In genomic region chr2:70790079-70790963, GRCh38 we compare ENCODE assay signal across 1 cellular context.
A peak's percentile ranks its signal among the peaks of the same experiment; 100 is the strongest.
TF ChIP-seq lines count a peak whose summit lies in the region.

A gene with protein sequence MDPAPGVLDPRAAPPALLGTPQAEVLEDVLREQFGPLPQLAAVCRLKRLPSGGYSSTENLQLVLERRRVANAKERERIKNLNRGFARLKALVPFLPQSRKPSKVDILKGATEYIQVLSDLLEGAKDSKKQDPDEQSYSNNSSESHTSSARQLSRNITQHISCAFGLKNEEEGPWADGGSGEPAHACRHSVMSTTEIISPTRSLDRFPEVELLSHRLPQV (minus strand): TSS chr2:70790643. CDS start chr2:70790638, 5 bp downstream.

TF ChIP-seq in HepG2, 621 proteins besides CTCF, POLR2A, EP300 and RAD21 (continued from another document):
- TF ChIP-seq, protein P1, sequence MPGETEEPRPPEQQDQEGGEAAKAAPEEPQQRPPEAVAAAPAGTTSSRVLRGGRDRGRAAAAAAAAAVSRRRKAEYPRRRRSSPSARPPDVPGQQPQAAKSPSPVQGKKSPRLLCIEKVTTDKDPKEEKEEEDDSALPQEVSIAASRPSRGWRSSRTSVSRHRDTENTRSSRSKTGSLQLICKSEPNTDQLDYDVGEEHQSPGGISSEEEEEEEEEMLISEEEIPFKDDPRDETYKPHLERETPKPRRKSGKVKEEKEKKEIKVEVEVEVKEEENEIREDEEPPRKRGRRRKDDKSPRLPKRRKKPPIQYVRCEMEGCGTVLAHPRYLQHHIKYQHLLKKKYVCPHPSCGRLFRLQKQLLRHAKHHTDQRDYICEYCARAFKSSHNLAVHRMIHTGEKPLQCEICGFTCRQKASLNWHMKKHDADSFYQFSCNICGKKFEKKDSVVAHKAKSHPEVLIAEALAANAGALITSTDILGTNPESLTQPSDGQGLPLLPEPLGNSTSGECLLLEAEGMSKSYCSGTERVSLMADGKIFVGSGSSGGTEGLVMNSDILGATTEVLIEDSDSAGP (CRISPR knock-in tag; IDR thresholded peaks at IDR 0.05; ENCODE audit: borderline replicate concordance), result 0 out of 2 replicates have a peak, but pooled peaks have one; percentile 32
- TF ChIP-seq EED (CRISPR knock-in tag; IDR thresholded peaks at IDR 0.05) (0 out of 2 replicates have a peak, but pooled peaks have one; percentile 7), SNAPC5 (CRISPR knock-in tag; IDR thresholded peaks at IDR 0.05; ENCODE audit: borderline replicate concordance) (no peak), KDM4B (CRISPR knock-in tag; IDR thresholded peaks at IDR 0.05) (no peak), RXRA (CRISPR knock-in tag; IDR thresholded peaks at IDR 0.05) (no peak), ZFP62 (CRISPR knock-in tag; IDR thresholded peaks at IDR 0.05) (0 out of 2 replicates have a peak, but pooled peaks have one; percentile 36), HOXA3 (CRISPR knock-in tag; IDR thresholded peaks at IDR 0.05) (peak; percentile 22; the same call in 1 of the 2 replicates), CCDC6 (CRISPR knock-in tag; IDR thresholded peaks at IDR 0.05) (no peak)
- TF ChIP-seq, protein P2, sequence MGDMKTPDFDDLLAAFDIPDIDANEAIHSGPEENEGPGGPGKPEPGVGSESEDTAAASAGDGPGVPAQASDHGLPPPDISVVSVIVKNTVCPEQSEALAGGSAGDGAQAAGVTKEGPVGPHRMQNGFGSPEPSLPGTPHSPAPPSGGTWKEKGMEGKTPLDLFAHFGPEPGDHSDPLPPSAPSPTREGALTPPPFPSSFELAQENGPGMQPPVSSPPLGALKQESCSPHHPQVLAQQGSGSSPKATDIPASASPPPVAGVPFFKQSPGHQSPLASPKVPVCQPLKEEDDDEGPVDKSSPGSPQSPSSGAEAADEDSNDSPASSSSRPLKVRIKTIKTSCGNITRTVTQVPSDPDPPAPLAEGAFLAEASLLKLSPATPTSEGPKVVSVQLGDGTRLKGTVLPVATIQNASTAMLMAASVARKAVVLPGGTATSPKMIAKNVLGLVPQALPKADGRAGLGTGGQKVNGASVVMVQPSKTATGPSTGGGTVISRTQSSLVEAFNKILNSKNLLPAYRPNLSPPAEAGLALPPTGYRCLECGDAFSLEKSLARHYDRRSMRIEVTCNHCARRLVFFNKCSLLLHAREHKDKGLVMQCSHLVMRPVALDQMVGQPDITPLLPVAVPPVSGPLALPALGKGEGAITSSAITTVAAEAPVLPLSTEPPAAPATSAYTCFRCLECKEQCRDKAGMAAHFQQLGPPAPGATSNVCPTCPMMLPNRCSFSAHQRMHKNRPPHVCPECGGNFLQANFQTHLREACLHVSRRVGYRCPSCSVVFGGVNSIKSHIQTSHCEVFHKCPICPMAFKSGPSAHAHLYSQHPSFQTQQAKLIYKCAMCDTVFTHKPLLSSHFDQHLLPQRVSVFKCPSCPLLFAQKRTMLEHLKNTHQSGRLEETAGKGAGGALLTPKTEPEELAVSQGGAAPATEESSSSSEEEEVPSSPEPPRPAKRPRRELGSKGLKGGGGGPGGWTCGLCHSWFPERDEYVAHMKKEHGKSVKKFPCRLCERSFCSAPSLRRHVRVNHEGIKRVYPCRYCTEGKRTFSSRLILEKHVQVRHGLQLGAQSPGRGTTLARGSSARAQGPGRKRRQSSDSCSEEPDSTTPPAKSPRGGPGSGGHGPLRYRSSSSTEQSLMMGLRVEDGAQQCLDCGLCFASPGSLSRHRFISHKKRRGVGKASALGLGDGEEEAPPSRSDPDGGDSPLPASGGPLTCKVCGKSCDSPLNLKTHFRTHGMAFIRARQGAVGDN (CRISPR knock-in tag; IDR thresholded peaks at IDR 0.05), result peak; percentile 53; the same call in 1 of the 2 replicates
TF ChIP-seq in HepG2: peak in this region for 7.
